Comparison of ENCODE assay signal across 16 cellular contexts in the genomic region with DNA sequence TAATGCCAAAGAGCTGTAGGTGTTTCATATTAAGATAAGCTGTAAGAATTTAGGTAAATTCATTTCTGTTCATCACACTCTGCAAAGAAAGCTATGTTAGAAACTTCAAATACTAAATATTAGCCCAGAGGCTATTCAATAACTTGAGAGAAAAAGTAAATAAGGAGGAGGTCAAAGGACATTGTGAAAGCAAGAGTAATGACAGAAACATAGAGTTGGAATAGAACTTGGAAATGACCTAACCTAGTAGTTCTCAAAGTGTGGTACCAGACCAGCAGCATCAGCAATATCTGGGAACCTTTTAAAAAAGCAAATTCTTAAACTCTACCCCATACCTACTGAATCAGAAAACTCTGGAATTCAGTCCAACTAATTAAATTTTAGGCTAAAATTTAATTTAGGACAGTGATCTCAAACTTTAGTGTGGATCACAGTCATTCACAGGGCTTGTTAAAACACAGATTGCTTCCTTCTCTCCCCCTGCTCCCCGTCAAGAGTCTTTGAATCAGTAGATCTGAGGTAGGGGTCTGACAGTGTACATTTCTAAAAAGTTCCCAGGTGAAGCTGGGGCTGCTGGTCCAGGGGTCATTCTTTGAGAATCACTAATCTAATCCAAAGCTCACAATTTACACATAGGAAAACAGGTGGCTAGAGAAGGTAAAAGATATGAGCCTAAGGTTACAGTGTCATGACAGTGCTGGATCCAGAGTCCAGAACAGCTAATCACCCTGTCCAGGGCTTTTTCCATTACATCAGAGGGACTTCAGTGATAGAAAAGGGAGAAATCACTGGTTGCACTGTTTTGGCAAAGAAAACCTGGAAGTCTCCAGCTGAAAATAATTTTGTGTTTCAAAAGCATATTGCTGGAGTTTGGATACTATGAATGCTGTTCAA.
"Had no signal": no experiment of that assay in that cellular context is flagged by ENCODE, and none has a peak within 500 bp of the region (broad histone marks: within the 10 kb centered on the region; RNA-seq: fewer than 3 reads in every experiment).

No MANE protein-coding gene starts in this region.

- H3K4me3 ChIP-seq: adrenal gland, tibial nerve, vagina had no signal

- H3K9me3 ChIP-seq: adrenal gland, tibial nerve, vagina had no signal

- H3K27me3 ChIP-seq: adrenal gland, tibial nerve, vagina had no signal

- DNase-seq: activated CD4-positive, alpha-beta T cell treated with anti-CD3 and anti-CD28 coated beads for 36 hours; activated CD4-positive, alpha-beta T cell treated with anti-CD3 and anti-CD28 coated beads, Interleukin-2, amount 50 U/mL, for 48 hours; activated gamma-delta T cell; effector CD4-positive, alpha-beta T cell; left colon; midbrain; occipital lobe; stimulated activated CD4-positive, alpha-beta T cell treated with anti-CD3 and anti-CD28 coated beads, Interleukin-12 subunit alpha, Interleukin-12 subunit beta, amount 100 ng/mL, for 4 hours; stimulated activated CD4-positive, alpha-beta T cell treated with anti-CD3 and anti-CD28 coated beads, Interleukin-1b, Interleukin-23, amount 100 ng/mL, for 48 hours; stimulated activated CD8-positive, alpha-beta memory T cell treated with anti-CD3 and anti-CD28 coated beads, Interleukin-4, amount 100 ng/mL, for 48 hours; stimulated activated naive CD4-positive, alpha-beta T cell; SW 1271; T-helper 2 cell had no signal

- H3K36me3 ChIP-seq: adrenal gland, tibial nerve, vagina had no signal

- H3K27ac ChIP-seq: adrenal gland, tibial nerve, vagina had no signal

- ATAC-seq: activated CD4-positive, alpha-beta T cell treated with anti-CD3 and anti-CD28 coated beads for 36 hours; left colon had no signal
